ENCODE assay signal across 11 cellular contexts in the genomic region with DNA sequence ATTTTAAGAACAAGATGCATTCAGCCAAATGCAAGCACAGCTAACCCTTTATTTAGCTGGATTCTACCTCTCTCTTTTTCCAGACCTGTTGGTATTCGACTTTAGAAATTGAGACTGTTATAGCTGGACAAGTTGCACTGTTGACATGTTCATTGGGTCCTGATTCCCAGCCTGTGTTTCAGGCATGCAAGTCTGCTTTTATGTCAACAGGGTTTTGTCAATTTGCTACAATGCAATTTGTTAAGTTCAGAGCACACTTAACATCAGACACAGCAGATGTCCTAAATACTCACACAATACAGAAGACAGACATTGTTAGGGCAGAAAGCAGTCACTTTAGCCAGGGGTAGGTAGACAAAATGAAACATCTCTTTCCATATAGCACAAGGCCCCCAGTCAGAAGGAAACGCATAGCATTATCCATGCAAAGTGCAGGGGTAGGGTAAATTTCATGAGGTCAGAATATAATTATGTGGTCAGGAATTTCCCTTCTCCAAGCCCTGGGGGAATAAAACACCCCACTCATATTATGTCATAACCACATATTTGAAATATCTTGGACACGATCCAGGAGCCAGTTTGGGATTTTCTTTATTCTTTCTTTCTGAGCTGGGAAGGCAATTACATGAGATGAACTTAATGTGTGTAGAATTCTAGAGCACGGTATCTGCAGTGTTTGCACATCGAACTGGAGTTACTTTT.
A peak's percentile ranks its signal among the peaks of the same experiment; 100 is the strongest.
DNase-seq lines count a peak whose midpoint lies in the region; FAIRE-seq and TF ChIP-seq lines count a peak whose summit lies in the region.
"Had no signal": no experiment of that assay in that cellular context is flagged by ENCODE, and none has a peak within 500 bp of the region (broad histone marks: within the 10 kb centered on the region; RNA-seq: fewer than 3 reads in every experiment).

No MANE protein-coding gene starts in this region.

- H3K27me3 ChIP-seq in endothelial cell of umbilical vein (ENCODE audit: control insufficient read depth in 2 of 2, insufficient read depth in 2 of 2, low read length in 2 of 2): no peaks in the 10 kb centered on the region

- H3K4me3 Mint-ChIP-seq in T-helper 2 cell treated with Interferon-gamma antibody and Interleukin-4, amounts not matched to agents 5 μg/mL and 100 μg/mL, for 36 hours: no peak overlapping the region
- H3K4me3 Mint-ChIP-seq: activated naive CD4-positive, alpha-beta T cell treated with anti-CD3 and anti-CD28 coated beads, Interleukin-2, amount 50 U/mL, for 24 hours had no signal

- H3K27me3 Mint-ChIP-seq in T-helper 2 cell treated with Interferon-gamma antibody and Interleukin-4, amounts not matched to agents 5 μg/mL and 100 μg/mL, for 36 hours (ENCODE audit: low read depth): no peaks in the 10 kb centered on the region

- H3K27ac ChIP-seq in endothelial cell of umbilical vein (ENCODE audit: insufficient read depth, low read depth, low read length): no peak overlapping the region
- H3K27ac ChIP-seq: suprapubic skin had no signal

- no peak for FAIRE-seq in endothelial cell of umbilical vein (lab: Jason Lieb, UNC)

- H3K9ac ChIP-seq in endothelial cell of umbilical vein (replicated peaks; ENCODE audit: extremely low read depth, insufficient read depth, low read length): no peak overlapping the region

- H3K36me3 ChIP-seq in endothelial cell of umbilical vein (ENCODE audit: control insufficient read depth in 2 of 2, extremely low read depth in 1 of 2, insufficient read depth in 2 of 2, low read length in 2 of 2): no peaks in the 10 kb centered on the region
- H3K36me3 ChIP-seq: HAP-1, suprapubic skin had no signal

- no peak for TF ChIP-seq POLR2A in endothelial cell of umbilical vein (IDR thresholded peaks at IDR 0.05; ENCODE audit: low read depth, low read length)

- no peaks in the 10 kb centered on the region for H4K20me1 ChIP-seq in endothelial cell of umbilical vein (replicated peaks; ENCODE audit: control insufficient read depth, extremely low read depth, insufficient read depth, low read length)

- H2AFZ ChIP-seq in endothelial cell of umbilical vein (ENCODE audit: low read depth, low read length): no peak overlapping the region

- H3K9me1 ChIP-seq in endothelial cell of umbilical vein (replicated peaks; ENCODE audit: control insufficient read depth, extremely low read depth, insufficient read depth, low read length): no peaks in the 10 kb centered on the region

- peak overlapping the region; percentile 43 for H3K4me2 ChIP-seq in endothelial cell of umbilical vein (ENCODE audit: insufficient read depth, low read length)

- H3K4me1 ChIP-seq in endothelial cell of umbilical vein (ENCODE audit: control insufficient read depth, extremely low read depth, insufficient read depth, low read length): peaks cover 8% of the 10 kb centered on the region
- H3K4me1 ChIP-seq: HAP-1, suprapubic skin had no signal

- TF ChIP-seq CTCF in endothelial cell of umbilical vein (IDR thresholded peaks at IDR 0.05; ENCODE audit: extremely low read depth in 1 of 2, insufficient read depth in 1 of 2, low read depth in 1 of 2, low read length in 2 of 2) (no peak), retinal pigment epithelial cell (conservative IDR thresholded peaks at IDR 0.05; ENCODE audit: low read depth, low read length) (no peak)

- H3K4me1 Mint-ChIP-seq in T-helper 2 cell treated with Interferon-gamma antibody and Interleukin-4, amounts not matched to agents 5 μg/mL and 100 μg/mL, for 36 hours (ENCODE audit: low read depth): no peaks in the 10 kb centered on the region

- in situ Hi-C loops in KBM-7 (cut with MboI; ENCODE audit: low pct_unique_long_range_greater_than_20kb, low sequenced_read_pairs): no loop called here

- BruUV-seq in endothelial cell of umbilical vein (replicated peaks; lab: Mats Ljungman, UMichigan): no TSS peak

- dilution Hi-C loops in endothelial cell of umbilical vein (cut with MboI; ENCODE audit: extremely low pct_ligation_motif_present, low sequenced_read_pairs): no loop called here

- H3K36me3 Mint-ChIP-seq in T-helper 2 cell treated with Interferon-gamma antibody and Interleukin-4, amounts not matched to agents 5 μg/mL and 100 μg/mL, for 36 hours (ENCODE audit: low read depth): no peaks in the 10 kb centered on the region

- POLR2A ChIA-PET in endothelial cell of umbilical vein (lab: Charles Lee): no interaction called here

- H3K79me2 ChIP-seq in endothelial cell of umbilical vein (ENCODE audit: control insufficient read depth, insufficient read depth, low read length): no peaks in the 10 kb centered on the region

- no peaks in the 10 kb centered on the region for H3K9me3 Mint-ChIP-seq in T-helper 2 cell treated with Interferon-gamma antibody and Interleukin-4, amounts not matched to agents 5 μg/mL and 100 μg/mL, for 36 hours
- H3K9me3 Mint-ChIP-seq: activated naive CD4-positive, alpha-beta T cell treated with anti-CD3 and anti-CD28 coated beads, Interleukin-2, amount 50 U/mL, for 24 hours had no signal

- no peaks in the 10 kb centered on the region for H3K9me3 ChIP-seq in endothelial cell of umbilical vein (replicated peaks; ENCODE audit: control insufficient read depth, insufficient read depth, low read length)
- H3K9me3 ChIP-seq: suprapubic skin had no signal

- no peak overlapping the region for H3K4me3 ChIP-seq in endothelial cell of umbilical vein (replicated peaks in 1 of 3; ENCODE audit: insufficient read depth in 1 of 3, low read depth in 1 of 3, low read length in 3 of 3)
- H3K4me3 ChIP-seq in retinal pigment epithelial cell (ENCODE audit: low read length): no peak overlapping the region
- H3K4me3 ChIP-seq: HAP-1, suprapubic skin had no signal

- peak; percentile 68 for DNase-seq in GM04504 (ENCODE audit: low read depth)
- DNase-seq in NCI-H748 (lab: John Stamatoyannopoulos, UW; ENCODE audit: unreplicated experiment): peak; percentile 48
- DNase-seq in endothelial cell of umbilical vein (ENCODE audit: low read depth, low spot score): peak; percentile 73
- DNase-seq in retinal pigment epithelial cell (ENCODE audit: low read depth): peak; percentile 88
- no peak for DNase-seq in posterior vena cava (ENCODE audit: low spot score)
- no peak for DNase-seq in KBM-7
- no peak for DNase-seq in T-helper 2 cell treated with Interferon-gamma antibody and Interleukin-4, amounts not matched to agents 5 μg/mL and 100 μg/mL, for 36 hours (ENCODE audit: low spot score)
- DNase-seq: Kasumi-1 had no signal

- H3K27ac Mint-ChIP-seq in T-helper 2 cell treated with Interferon-gamma antibody and Interleukin-4, amounts not matched to agents 5 μg/mL and 100 μg/mL, for 36 hours: no peak overlapping the region

- CTCF ChIA-PET in endothelial cell of umbilical vein (lab: Charles Lee): interaction anchor here (1.6 kb wide), 1 partner anchor 12 kb away, joined by 4 read pairs; no protein-coding TSS in a partner anchor

- intact Hi-C loops in endothelial cell of umbilical vein (cut with micrococcal nuclease) (loop anchor here (10.0 kb wide), 1 partner anchor 138 kb away; no protein-coding TSS in a partner anchor), posterior vena cava (cut with DNase I) (loop anchor here in 1 of 2 donors (10.0 kb wide), 1 partner anchor 1052 kb away; the partner anchor contains the start of gene ACAN)

TF ChIP-seq in endothelial cell of umbilical vein, 7 proteins besides CTCF, POLR2A, EP300 and RAD21:
- TF ChIP-seq POLR2AphosphoS5 (IDR thresholded peaks at IDR 0.05; ENCODE audit: insufficient read depth, low read depth, low read length) (no peak), EZH2 (IDR thresholded peaks at IDR 0.05; ENCODE audit: borderline replicate concordance, low read depth, low read length, severe bottlenecking) (no peak), JUN (IDR thresholded peaks at IDR 0.05; ENCODE audit: borderline replicate concordance, insufficient read depth, insufficient read length, low read depth) (peak; percentile 46), MYC (IDR thresholded peaks at IDR 0.05; ENCODE audit: low read depth, low read length) (no peak), GATA2 (IDR thresholded peaks at IDR 0.05; ENCODE audit: insufficient read depth, insufficient read length, low read depth, low read length) (no peak)

Comparison
In these comparisons a context has a peak if more than half of its experiments do, and no peak if none do; other contexts are left out.
1. DNase-seq: peak in GM04504 (single experiment), NCI-H748 (single experiment), endothelial cell of umbilical vein (single experiment) and retinal pigment epithelial cell (single experiment); none in posterior vena cava (single experiment), KBM-7 (single experiment) and T-helper 2 cell treated with Interferon-gamma antibody and Interleukin-4, amounts not matched to agents 5 μg/mL and 100 μg/mL, for 36 hours (single experiment).